In the genomic region with DNA sequence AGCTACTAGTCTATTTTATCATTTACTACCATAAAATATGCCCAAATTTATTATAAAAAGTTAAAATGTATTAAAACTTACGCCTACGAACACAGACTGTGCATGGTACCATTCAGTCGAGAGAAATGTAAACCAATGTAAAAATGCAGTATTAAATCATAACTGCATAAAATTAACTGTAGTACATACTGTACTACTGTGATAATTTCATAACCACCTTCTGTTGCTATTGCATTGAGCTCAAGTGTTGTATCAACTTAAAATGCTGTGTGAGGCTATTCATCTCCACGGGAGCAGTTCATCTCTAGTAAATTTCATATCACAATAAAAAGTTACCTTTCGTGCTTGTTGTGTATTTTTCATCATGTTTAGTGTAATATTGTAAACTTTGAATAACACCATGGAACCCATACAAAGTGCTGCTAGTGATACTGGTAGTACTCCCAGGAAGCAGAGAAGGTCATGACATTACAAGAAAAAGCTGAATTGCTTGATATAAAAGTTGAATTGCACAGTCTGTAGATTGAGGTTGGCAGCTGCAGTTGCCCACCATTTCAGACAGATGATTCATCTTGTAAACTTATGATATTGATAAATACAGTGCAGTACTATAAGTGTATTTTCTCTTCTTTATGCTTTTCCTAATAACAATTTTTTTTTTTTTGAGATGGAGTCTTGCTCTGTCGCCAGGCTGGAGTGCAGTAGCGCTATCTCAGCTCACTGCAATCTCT, we compare ENCODE assay signal across 18 cellular contexts. TPM values are rescaled to one million over a fixed set of nuclear protein-coding genes. Genes with fewer than 3 reads are reported as not detected.
A peak's percentile ranks its signal among the peaks of the same experiment; 100 is the strongest.
DNase-seq lines count a peak whose midpoint lies in the region; ATAC-seq, FAIRE-seq and TF ChIP-seq lines count a peak whose summit lies in the region.
"Had no signal": no experiment of that assay in that cellular context is flagged by ENCODE, and none has a peak within 500 bp of the region (broad histone marks: within the 10 kb centered on the region; RNA-seq: fewer than 3 reads in every experiment).

No MANE protein-coding gene starts in this region.

- WGBS in A549 (ENCODE audit: missing lambda C conversion rate): 85% methylated on average over 7 of the region's 7 CpGs
- 87% methylated on average over 7 of the region's 7 CpGs for WGBS in SK-N-SH (ENCODE audit: low lambda C conversion rate)
- 100% methylated on average over 2 of the region's 7 CpGs for WGBS in mesenchymal stem cell

- H3K4me1 ChIP-seq in A549 (peaks cover 38% of the 10 kb centered on the region), SK-N-SH (ENCODE audit: control insufficient read depth in 1 of 2, insufficient read depth in 2 of 2, low read depth in 1 of 2, low read length in 1 of 2) (peaks cover 3 to 38% of the 10 kb centered on the region in 2 experiments), mesenchymal stem cell (ENCODE audit: control insufficient read depth, insufficient read depth, low read depth, low read length) (peaks cover 4% of the 10 kb centered on the region), PC-9 (replicated peaks; ENCODE audit: insufficient read depth) (peaks cover 30% of the 10 kb centered on the region)
- no peaks in the 10 kb centered on the region for H3K4me1 ChIP-seq in effector memory CD4-positive, alpha-beta T cell (ENCODE audit: control insufficient read depth, insufficient read depth, low read length, poor library complexity, severe bottlenecking)

- H2BK12ac ChIP-seq in mesenchymal stem cell (ENCODE audit: low read length in 2 of 2): no peak overlapping the region

- DNase-seq in A549 (ENCODE audit: low read depth in 1 of 2, low spot score in 1 of 2) (no peak), HT1080 (ENCODE audit: low read depth) (peak; percentile 34), SK-N-SH (no peak), mesenchymal stem cell (no peak), PC-9 (no peak), CD1c-positive myeloid dendritic cell (ENCODE audit: extremely low spot score) (no peak), GM12891 (ENCODE audit: insufficient read length, low spot score) (no peak)
- DNase-seq in effector memory CD4-positive, alpha-beta T cell: no peak
- DNase-seq: CD4-positive, alpha-beta T cell; DMS79; GF-D8; MM.1S; NCI-H1105; NCI-H187; NCI-H446; NCI-H774 had no signal

- FAIRE-seq in A549 (lab: Jason Lieb, UNC) (no peak), GM12891 (lab: Jason Lieb, UNC) (no peak)
- FAIRE-seq: K562 had no signal

- H3F3A ChIP-seq in SK-N-SH (replicated peaks; ENCODE audit: insufficient read depth) (peaks cover 47% of the 10 kb centered on the region), PC-9 (ENCODE audit: insufficient read depth, low read depth) (0 out of 2 replicates have a peak, but pooled peaks cover 5% of the 10 kb centered on the region)

- H3K79me1 ChIP-seq in mesenchymal stem cell (replicated peaks; ENCODE audit: low read length, poor library complexity, severe bottlenecking): peaks cover 6% of the 10 kb centered on the region

- H4K91ac ChIP-seq in mesenchymal stem cell (ENCODE audit: low read length): no peak overlapping the region

- TF ChIP-seq EP300 in A549 (IDR thresholded peaks at IDR 0.05) (no peak), SK-N-SH (IDR thresholded peaks at IDR 0.05; ENCODE audit: borderline replicate concordance in 1 of 2, low read depth in 1 of 2, low read length in 1 of 2) (peak in 1 of 2 experiments; percentile 65; a peak in 1 of 4 replicates)

- no peaks in the 10 kb centered on the region for H3K9me2 ChIP-seq in SK-N-SH
- H3K9me2 ChIP-seq in PC-9 (ENCODE audit: insufficient read depth): no peaks in the 10 kb centered on the region

- peak overlapping the region; percentile 33; the same call in 2 of the 3 replicates for H3K4me2 ChIP-seq in A549
- no peak overlapping the region; the same call in 1 of the 2 replicates for H3K4me2 ChIP-seq in SK-N-SH
- no peak overlapping the region for H3K4me2 ChIP-seq in mesenchymal stem cell (ENCODE audit: low read length, poor library complexity, severe bottlenecking)
- no peak overlapping the region for H3K4me2 ChIP-seq in PC-9
- H3K4me2 ChIP-seq: GM23338 had no signal

- H4K8ac ChIP-seq in mesenchymal stem cell (ENCODE audit: low read length): no peak overlapping the region

- H3K4me3 ChIP-seq in A549 (no peak overlapping the region), SK-N-SH (ENCODE audit: low read depth in 2 of 2, low read length in 1 of 2) (no peak overlapping the region), mesenchymal stem cell (ENCODE audit: insufficient read depth in 1 of 2, low read depth in 1 of 2, low read length in 2 of 2) (no peak overlapping the region), PC-9 (no peak overlapping the region)
- H3K4me3 ChIP-seq in effector memory CD4-positive, alpha-beta T cell (ENCODE audit: insufficient read depth, low read depth, low read length, poor library complexity, severe bottlenecking): no peak overlapping the region
- H3K4me3 ChIP-seq: GM23338, K562 had no signal

- H4K20me1 ChIP-seq in SK-N-SH (ENCODE audit: insufficient read depth) (no peaks in the 10 kb centered on the region), PC-9 (ENCODE audit: insufficient read depth) (no peaks in the 10 kb centered on the region)

- H3K27me3 ChIP-seq in SK-N-SH (ENCODE audit: insufficient read depth) (no peaks in the 10 kb centered on the region), mesenchymal stem cell (ENCODE audit: control insufficient read depth in 1 of 2, insufficient read depth in 1 of 2, low read length in 2 of 2) (no peaks in the 10 kb centered on the region), PC-9 (ENCODE audit: insufficient read depth, low read depth) (no peaks in the 10 kb centered on the region)
- H3K27me3 ChIP-seq in effector memory CD4-positive, alpha-beta T cell (replicated peaks; ENCODE audit: control insufficient read depth, insufficient read depth, low read length, poor library complexity, severe bottlenecking): no peaks in the 10 kb centered on the region

- no peak overlapping the region for H3K18ac ChIP-seq in mesenchymal stem cell (ENCODE audit: low read depth in 1 of 2, low read length in 2 of 2)

- TF ChIP-seq CTCF in A549 (IDR thresholded peaks at IDR 0.05) (no peak), SK-N-SH (IDR thresholded peaks at IDR 0.05) (no peak), PC-9 (conservative IDR thresholded peaks at IDR 0.05) (no peak)

- no peak for TF ChIP-seq RAD21 in A549 (conservative IDR thresholded peaks at IDR 0.05 in 1 of 2, IDR thresholded peaks at IDR 0.05 in 1 of 2)
- TF ChIP-seq RAD21 in SK-N-SH (IDR thresholded peaks at IDR 0.05; ENCODE audit: low read length): no peak

- H3K9ac ChIP-seq in SK-N-SH (no peak overlapping the region), mesenchymal stem cell (ENCODE audit: low read length) (no peak overlapping the region)

- H2AFZ ChIP-seq in SK-N-SH (ENCODE audit: low read depth) (no peak overlapping the region), mesenchymal stem cell (ENCODE audit: low read depth, low read length) (no peak overlapping the region), PC-9 (no peak overlapping the region)
- H2AFZ ChIP-seq: GM23338 had no signal

- intact Hi-C loops in PC-9 (cut with micrococcal nuclease; ENCODE audit: unreplicated experiment): loop anchor here (2.0 to 10.0 kb wide), 2 partner anchors 59 to 109 kb away; no protein-coding TSS in a partner anchor

- H3K79me2 ChIP-seq in SK-N-SH (ENCODE audit: insufficient read depth): no peaks in the 10 kb centered on the region
- H3K79me2 ChIP-seq in PC-9 (ENCODE audit: low read depth): no peaks in the 10 kb centered on the region

- no peak overlapping the region for H2BK120ac ChIP-seq in mesenchymal stem cell (ENCODE audit: low read depth, low read length)

- H3K9me3 ChIP-seq in A549 (no peaks in the 10 kb centered on the region), SK-N-SH (no peaks in the 10 kb centered on the region), mesenchymal stem cell (ENCODE audit: control insufficient read depth, low read length) (no peaks in the 10 kb centered on the region), PC-9 (ENCODE audit: insufficient read depth, low read depth) (no peaks in the 10 kb centered on the region)
- H3K9me3 ChIP-seq in effector memory CD4-positive, alpha-beta T cell (ENCODE audit: control insufficient read depth, low read length): no peaks in the 10 kb centered on the region

- no peak overlapping the region for H2AK5ac ChIP-seq in mesenchymal stem cell (ENCODE audit: low read length, severe bottlenecking)

- ATAC-seq in A549: peak in 1 of 2 experiments; percentile 37; a peak in 3 of 6 replicates
- ATAC-seq: GM23338, K562 had no signal

- no peak for TF ChIP-seq POLR2A in A549 (IDR thresholded peaks at IDR 0.05; ENCODE audit: low read length)
- no peak for TF ChIP-seq POLR2A in GM12891 (IDR thresholded peaks at IDR 0.05; ENCODE audit: low read depth, low read length)

- H3K36me3 ChIP-seq in SK-N-SH (replicated peaks in 1 of 2; ENCODE audit: control insufficient read depth in 1 of 2, insufficient read depth in 2 of 2, low read length in 1 of 2) (no peaks in the 10 kb centered on the region), mesenchymal stem cell (ENCODE audit: control insufficient read depth in 1 of 2, insufficient read depth in 2 of 2, low read depth in 1 of 2, low read length in 2 of 2) (no peaks in the 10 kb centered on the region), PC-9 (ENCODE audit: low read depth) (no peaks in the 10 kb centered on the region)
- H3K36me3 ChIP-seq in effector memory CD4-positive, alpha-beta T cell (ENCODE audit: control insufficient read depth, insufficient read depth, low read length): no peaks in the 10 kb centered on the region

- no peak overlapping the region for H2BK5ac ChIP-seq in mesenchymal stem cell (ENCODE audit: low read depth, low read length, poor library complexity, severe bottlenecking)

- no peak overlapping the region for H3K23ac ChIP-seq in mesenchymal stem cell (ENCODE audit: low read length in 2 of 2)

- H3K27ac ChIP-seq in A549 (peak overlapping the region; percentile 22 to 74; a peak in 4 of 6 replicates), SK-N-SH (ENCODE audit: low read depth in 2 of 2, low read length in 1 of 2) (peak overlapping the region in 1 of 2 experiments; percentile 50; a peak in 2 of 4 replicates), mesenchymal stem cell (ENCODE audit: low read length, poor library complexity, severe bottlenecking) (peak overlapping the region; percentile 31), PC-9 (no peak overlapping the region)
- no peak overlapping the region for H3K27ac ChIP-seq in effector memory CD4-positive, alpha-beta T cell (ENCODE audit: insufficient read depth, low read length, poor library complexity, severe bottlenecking)

- no peak overlapping the region for H2BK15ac ChIP-seq in mesenchymal stem cell (ENCODE audit: low read depth, poor library complexity, severe bottlenecking)

- CTCF ChIA-PET in A549 (lab: Yijun Ruan, JAX) (interaction anchor here (0.6 to 26.0 kb wide), 36 partner anchors 8 to 370 kb away, joined by 3 to 515 read pairs (median 6); a partner anchor contains a TSS), SK-N-SH (lab: Yijun Ruan, JAX) (interaction anchor here (0.6 to 18.6 kb wide), 16 partner anchors 9 to 375 kb away, joined by 3 to 323 read pairs (median 7); no protein-coding TSS in a partner anchor), PC-9 (lab: Charles Lee) (interaction anchor here (2.8 kb wide), 1 partner anchor 252 kb away, joined by 18 read pairs; no protein-coding TSS in a partner anchor)

- POLR2A ChIA-PET in A549 (lab: Yijun Ruan, JAX): interaction anchor here (2.4 kb wide), 1 partner anchor 32 kb away, joined by 8 read pairs; a partner anchor contains a TSS
- POLR2A ChIA-PET in SK-N-SH (lab: Yijun Ruan, JAX): no interaction called here
- POLR2A ChIA-PET in PC-9 (lab: Charles Lee; ENCODE audit: unreplicated experiment): interaction anchor here (0.6 kb wide), 3 partner anchors 31 to 234 kb away, joined by 6 to 12 read pairs (median 6); a partner anchor contains a TSS

- H3K4ac ChIP-seq in mesenchymal stem cell (ENCODE audit: low read depth in 1 of 2, low read length in 2 of 2): no peak overlapping the region

- no peak overlapping the region for H3K14ac ChIP-seq in mesenchymal stem cell (ENCODE audit: low read length in 2 of 2)

- no TSS peak for BruUV-seq in PC-9 (replicated peaks; lab: Mats Ljungman, UMichigan)

RNA-seq across cellular contexts. Expression of a gene that starts 19.0 kb away (rescaled TPM):
- polyA plus RNA-seq in A549 (2011; rRNA removed) (57.7 and 70.6 TPM in 2 replicates), A549 (2017; fragmentation: RNase III; extraction: RNeasy Plus Mini Kit Qiagen cat#74134 plus additional on column Dnase treatment) (53.0 to 56.0 TPM (median 53.5 TPM) in 3 replicates), SK-N-SH (2012; rRNA removed) (14.5 and 14.9 TPM in 2 replicates)
- 12.9 and 14.1 TPM in 2 replicates for polyA plus RNA-seq in A549 (2012; cell fraction: cytosol; rRNA removed)
- polyA plus RNA-seq in A549 (2012; cell fraction: nucleus; rRNA removed): 23.3 and 27.1 TPM in 2 replicates
- 22.2 and 23.0 TPM in 2 replicates for polyA minus RNA-seq in A549 (2011; rRNA and poly(A)+ RNA removed)
- total RNA-seq in HT1080 (2014; rRNA removed; shearing (Covaris generic)): 67.4 and 85.6 TPM in 2 replicates
- polyA plus RNA-seq in HT1080 (2015; cell fraction: cytosol; rRNA removed): 43.7 and 65.0 TPM in 2 replicates
- polyA plus RNA-seq in HT1080 (2015; cell fraction: nucleus; rRNA removed): 204 and 219 TPM in 2 replicates
- 18.1 and 23.0 TPM in 2 replicates for polyA plus RNA-seq in SK-N-SH (2012; cell fraction: cytosol; rRNA removed)
- 7.3 and 15.6 TPM in 2 replicates for polyA plus RNA-seq in SK-N-SH (2012; cell fraction: nucleus; rRNA removed)
- 4.2 TPM for polyA plus RNA-seq in mesenchymal stem cell (2013, experiment 1 of 2)
- 4.9 TPM for polyA plus RNA-seq in mesenchymal stem cell (2013, experiment 2 of 2)
- total RNA-seq in PC-9 (2021): 102 and 156 TPM in 2 replicates
- polyA plus RNA-seq in GM12891 (2012; ENCODE audit: low read depth, missing spikeins): 34.5 TPM

RNA-seq across cellular contexts. Expression of a gene that starts 32.6 kb away (rescaled TPM):
- polyA plus RNA-seq in A549 (2011; rRNA removed): 9.9 and 10.0 TPM in 2 replicates
- polyA plus RNA-seq in A549 (2012; cell fraction: cytosol; rRNA removed): 5.7 and 7.5 TPM in 2 replicates
- 9.2 and 11.5 TPM in 2 replicates for polyA plus RNA-seq in A549 (2012; cell fraction: nucleus; rRNA removed)
- 9.2 to 13.0 TPM (median 10.3 TPM) in 3 replicates for polyA plus RNA-seq in A549 (2017; fragmentation: RNase III; extraction: RNeasy Plus Mini Kit Qiagen cat#74134 plus additional on column Dnase treatment)
- polyA minus RNA-seq in A549 (2011; rRNA and poly(A)+ RNA removed): 30.7 and 38.9 TPM in 2 replicates
- total RNA-seq in HT1080 (2014; rRNA removed; shearing (Covaris generic)): 47.5 and 63.0 TPM in 2 replicates
- 45.8 and 70.0 TPM in 2 replicates for polyA plus RNA-seq in HT1080 (2015; cell fraction: cytosol; rRNA removed)
- polyA plus RNA-seq in HT1080 (2015; cell fraction: nucleus; rRNA removed): 104 and 120 TPM in 2 replicates
- polyA plus RNA-seq in SK-N-SH (2012; rRNA removed): 12.8 and 14.3 TPM in 2 replicates
- polyA plus RNA-seq in SK-N-SH (2012; cell fraction: cytosol; rRNA removed): 11.9 and 13.3 TPM in 2 replicates
- 14.0 and 17.8 TPM in 2 replicates for polyA plus RNA-seq in SK-N-SH (2012; cell fraction: nucleus; rRNA removed)
- polyA plus RNA-seq in mesenchymal stem cell (2013, experiment 1 of 2): 18.6 TPM
- 18.0 TPM for polyA plus RNA-seq in mesenchymal stem cell (2013, experiment 2 of 2)
- 59.2 and 78.9 TPM in 2 replicates for total RNA-seq in PC-9 (2021)
- polyA plus RNA-seq in GM12891 (2012; ENCODE audit: low read depth, missing spikeins): 0.33 TPM

Comparison
In these comparisons a context has a peak if more than half of its experiments do, and no peak if none do; other contexts are left out.
1. H3K27ac ChIP-seq: peak in A549 (2 of 2) and mesenchymal stem cell (single experiment); none in PC-9 (single experiment) and effector memory CD4-positive, alpha-beta T cell (single experiment).